ENCODE assay signal across 18 cellular contexts in genomic region chr20:18003897-18004296, GRCh38. TPM values are rescaled to one million over a fixed set of nuclear protein-coding genes. Genes with fewer than 3 reads are reported as not detected.
A peak's percentile ranks its signal among the peaks of the same experiment; 100 is the strongest.
DNase-seq lines count a peak whose midpoint lies in the region; ATAC-seq and TF ChIP-seq lines count a peak whose summit lies in the region.
"Had no signal": no experiment of that assay in that cellular context is flagged by ENCODE, and none has a peak within 500 bp of the region (broad histone marks: within the 10 kb centered on the region; RNA-seq: fewer than 3 reads in every experiment).

No MANE protein-coding gene starts in this region.

- intact Hi-C loops in thyroid gland (cut with DNase I) = no loop called here
- intact Hi-C loops in stomach (cut with DNase I; ENCODE audit: low total_unique reads) = loop anchor here (10.0 kb wide), 1 partner anchor 499 kb away; no protein-coding TSS in a partner anchor

- TF ChIP-seq CTCF in OCI-LY3 (IDR thresholded peaks at IDR 0.05; ENCODE audit: low read depth, low read length) (no peak), thyroid gland (IDR thresholded peaks at IDR 0.05) (no peak), stomach (IDR thresholded peaks at IDR 0.05) (no peak)

- no peak overlapping the region for H2AFZ ChIP-seq in OCI-LY3 (ENCODE audit: low read depth, low read length)

- no peak for DNase-seq in thyroid gland
- no peak for DNase-seq in NCI-H2171 treated with DMSO at 0.1 percent for 48 hours (lab: John Stamatoyannopoulos, UW)
- DNase-seq in stimulated activated CD4-positive, alpha-beta T cell treated with anti-CD3 and anti-CD28 coated beads, Interleukin-12 subunit alpha, Interleukin-12 subunit beta, amount 100 ng/mL, for 4 hours = no peak
- DNase-seq in stomach = no peak
- DNase-seq: activated CD4-positive, alpha-beta T cell treated with anti-CD3 and anti-CD28 coated beads, Interleukin-2, amount 50 U/mL, for 48 hours; CD4-positive, alpha-beta T cell; cortex of kidney; MG63; NCI-H510A; testis had no signal

- H3K9ac ChIP-seq in OCI-LY3 (ENCODE audit: low read length) = no peak overlapping the region

- H3K4me1 ChIP-seq in OCI-LY3 (ENCODE audit: low read length) (peaks cover 30% of the 10 kb centered on the region), thyroid gland (peaks cover 37 to 55% of the 10 kb centered on the region in 2 donors), stomach (peaks cover 15 to 48% (median 40%) of the 10 kb centered on the region in 4 donors)

- 70 to 73% methylated on average over 5 of the region's 5 CpGs for WGBS in thyroid gland, 2 donors
- 56 to 74% (median 61%) methylated on average over 5 of the region's 5 CpGs for WGBS in stomach, 5 donors

- TF ChIP-seq POLR2A in thyroid gland (IDR thresholded peaks at IDR 0.05) (no peak), stomach (IDR thresholded peaks at IDR 0.05) (no peak)

- H3K4me3 ChIP-seq in OCI-LY3 (ENCODE audit: low read length) = peak overlapping the region; percentile 14; the same call in 1 of the 2 replicates
- H3K4me3 ChIP-seq in thyroid gland (replicated peaks in 1 of 3) = no peak overlapping the region
- no peak overlapping the region for H3K4me3 ChIP-seq in stomach
- H3K4me3 ChIP-seq: MG63, spleen, testis had no signal

- peak overlapping the region; percentile 44 for H3K27ac ChIP-seq in OCI-LY3 (ENCODE audit: low read length)
- peak overlapping the region in 2 of 3 donors; percentile 84 to 87 for H3K27ac ChIP-seq in thyroid gland
- no peak overlapping the region for H3K27ac ChIP-seq in stomach
- H3K27ac ChIP-seq: testis had no signal

- H4K20me1 ChIP-seq in OCI-LY3 (ENCODE audit: insufficient read depth, low read length) = no peaks in the 10 kb centered on the region

- TF ChIP-seq EP300 in stomach (IDR thresholded peaks at IDR 0.05) = no peak

- peak; percentile 45 for ATAC-seq in GM18907 (IDR thresholded peaks at IDR 0.05; ENCODE audit: unreplicated experiment)
- ATAC-seq in HG02759 (IDR thresholded peaks at IDR 0.05; ENCODE audit: unreplicated experiment) = peak; percentile 46

- H3K36me3 ChIP-seq in OCI-LY3 (replicated peaks; ENCODE audit: low read depth, low read length) = no peaks in the 10 kb centered on the region
- no peaks in the 10 kb centered on the region for H3K36me3 ChIP-seq in thyroid gland
- H3K36me3 ChIP-seq in stomach = no peaks in the 10 kb centered on the region
- H3K36me3 ChIP-seq: MG63, spleen had no signal

- H3K4me2 ChIP-seq in OCI-LY3 (ENCODE audit: low read length) = peak overlapping the region; percentile 76

- no peaks in the 10 kb centered on the region for H3K79me2 ChIP-seq in OCI-LY3 (ENCODE audit: low read length)

- H3K27me3 ChIP-seq in OCI-LY3 (ENCODE audit: low read depth, low read length) = peaks cover 7% of the 10 kb centered on the region; the same call in 1 of the 2 replicates
- no peaks in the 10 kb centered on the region for H3K27me3 ChIP-seq in thyroid gland
- H3K27me3 ChIP-seq in stomach = no peaks in the 10 kb centered on the region
- H3K27me3 ChIP-seq: MG63, spleen, testis had no signal

- H3K9me3 ChIP-seq in OCI-LY3 (ENCODE audit: insufficient read depth, low read length) (no peaks in the 10 kb centered on the region), thyroid gland (no peaks in the 10 kb centered on the region), stomach (no peaks in the 10 kb centered on the region)
- H3K9me3 ChIP-seq: MG63, spleen, testis had no signal

RNA-seq across cellular contexts. Expression of gene MGME1, which starts 35.1 kb away (rescaled TPM):
- total RNA-seq in thyroid gland (10 to 100 TPM; 14.6 to 24.2 (median 16.8) TPM), stomach (10 to 100 TPM in 1 of 5 donors, 1 to 10 TPM in 4; 2.3 to 19.1 (median 6.4) TPM)
- 10 to 100 TPM in 2 of 3 donors, 1 to 10 TPM in 1; 6.7 to 11.0 (median 10.1) TPM for polyA plus RNA-seq in stomach

RNA-seq across cellular contexts. Expression of gene SNX5, which starts 35.3 kb away (rescaled TPM):
- total RNA-seq in thyroid gland (100 to 1,000 TPM; 247 to 346 (median 270) TPM), stomach (100 to 1,000 TPM in 4 of 5 donors, 10 to 100 TPM in 1; 47.3 to 202 (median 126) TPM)
- 10 to 100 TPM; 71.1 to 81.6 (median 73.8) TPM for polyA plus RNA-seq in stomach

RNA-seq across cellular contexts. Expression of gene OVOL2, which starts 53.8 kb away (rescaled TPM):
- total RNA-seq in thyroid gland = 10 to 100 TPM; 12.6 to 17.4 (median 13.5) TPM
- 10 to 100 TPM; 10.7 to 58.3 (median 27.2) TPM for total RNA-seq in stomach
- polyA plus RNA-seq in stomach = 10 to 100 TPM in 1 of 3 donors, 1 to 10 TPM in 2; 5.0 to 16.0 (median 8.5) TPM
- total RNA-seq: CD4-positive, alpha-beta T cell; fibroblast of lung; G401; RPMI7951; spleen; T-helper 2 cell treated with Interferon-gamma antibody and Interleukin-4, amounts not matched to agents 100 ng/mL and 5 ng/mL, for 36 hours had no signal
- polyA plus RNA-seq: fibroblast of lung, spleen had no signal

Comparison
In these comparisons a context has a peak if more than half of its experiments do, and no peak if none do; other contexts are left out.
1. H3K27ac ChIP-seq: peak in OCI-LY3 (single experiment) and thyroid gland (2 of 3); none in stomach (0 of 5).